10 cellular contexts compared by ENCODE assay signal in the genomic region with DNA sequence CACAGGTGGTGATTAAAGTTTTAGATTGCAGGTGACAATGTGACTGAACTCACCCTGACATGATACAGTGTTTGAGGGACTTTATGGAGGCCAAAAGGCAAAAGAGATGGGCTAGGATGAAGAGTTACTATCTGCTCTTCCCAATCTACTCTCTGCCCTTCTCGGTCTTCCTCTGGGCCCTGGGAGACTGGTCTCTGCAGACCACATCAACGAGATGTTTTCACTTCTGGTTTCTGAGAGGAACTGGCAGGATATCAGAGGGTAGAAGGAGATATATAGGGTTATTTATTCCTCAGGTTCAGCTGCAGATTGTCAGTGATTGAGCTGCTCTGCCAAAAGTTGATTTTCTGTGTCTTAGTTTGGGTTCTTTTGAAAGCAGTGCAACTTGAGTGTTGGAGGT.
DNase-seq lines count a peak whose midpoint lies in the region; ATAC-seq lines count a peak whose summit lies in the region.
"Had no signal": no experiment of that assay in that cellular context is flagged by ENCODE, and none has a peak within 500 bp of the region (broad histone marks: within the 10 kb centered on the region; RNA-seq: fewer than 3 reads in every experiment).

No MANE protein-coding gene starts in this region.

- no peak for DNase-seq in activated naive CD8-positive, alpha-beta T cell treated with anti-CD3 and anti-CD28 coated beads, Interleukin-2, amount 50 U/mL, for 24 hours
- DNase-seq in NOMO-1 (lab: John Stamatoyannopoulos, UW; ENCODE audit: unreplicated experiment in 2 of 2) (peak; percentile 56 to 84), amniotic stem cell (lab: John Stamatoyannopoulos, UW) (no peak)
- no peak for DNase-seq in stimulated activated naive B cell treated with anti-CD40 and anti-IgM and Interleukin-4, amounts not matched to agents 10 μg/mL and 1 μg/mL and 100 μg/mL, for 72 hours
- no peak for DNase-seq in stimulated activated effector memory CD8-positive, alpha-beta T cell treated with anti-CD3 and anti-CD28 coated beads, Interleukin-12 subunit alpha, Interleukin-12 subunit beta, amount 100 ng/mL, for 72 hours (ENCODE audit: low spot score in 2 of 2)
- DNase-seq: erythroblast had no signal

- H3K27ac Mint-ChIP-seq in activated naive CD8-positive, alpha-beta T cell = peak overlapping the region; percentile 41
- no peak overlapping the region for H3K27ac Mint-ChIP-seq in activated naive CD8-positive, alpha-beta T cell treated with anti-CD3 and anti-CD28 coated beads, Interleukin-2, amount 50 U/mL, for 24 hours
- H3K27ac Mint-ChIP-seq in stimulated activated naive B cell treated with anti-CD40 and anti-IgM and Interleukin-4, amounts not matched to agents 10 μg/mL and 1 μg/mL and 100 μg/mL, for 72 hours = peak overlapping the region; percentile 27
- no peak overlapping the region for H3K27ac Mint-ChIP-seq in stimulated activated effector memory CD8-positive, alpha-beta T cell treated with anti-CD3 and anti-CD28 coated beads, Interleukin-12 subunit alpha, Interleukin-12 subunit beta, amount 100 ng/mL, for 72 hours

- H3K4me1 Mint-ChIP-seq in activated naive CD8-positive, alpha-beta T cell (ENCODE audit: low read depth) = peaks cover 61% of the 10 kb centered on the region
- H3K4me1 Mint-ChIP-seq in activated naive CD8-positive, alpha-beta T cell treated with anti-CD3 and anti-CD28 coated beads, Interleukin-2, amount 50 U/mL, for 24 hours = peaks cover 47% of the 10 kb centered on the region
- H3K4me1 Mint-ChIP-seq in stimulated activated naive B cell treated with anti-CD40 and anti-IgM and Interleukin-4, amounts not matched to agents 10 μg/mL and 1 μg/mL and 100 μg/mL, for 72 hours = peaks cover 50 to 71% of the 10 kb centered on the region in 2 donors
- peaks cover 40% of the 10 kb centered on the region for H3K4me1 Mint-ChIP-seq in stimulated activated effector memory CD8-positive, alpha-beta T cell treated with anti-CD3 and anti-CD28 coated beads, Interleukin-12 subunit alpha, Interleukin-12 subunit beta, amount 100 ng/mL, for 72 hours

- peaks cover 2% of the 10 kb centered on the region for H3K36me3 Mint-ChIP-seq in activated naive CD8-positive, alpha-beta T cell
- peaks cover 1% of the 10 kb centered on the region for H3K36me3 Mint-ChIP-seq in activated naive CD8-positive, alpha-beta T cell treated with anti-CD3 and anti-CD28 coated beads, Interleukin-2, amount 50 U/mL, for 24 hours (ENCODE audit: low read depth)
- H3K36me3 Mint-ChIP-seq in stimulated activated naive B cell treated with anti-CD40 and anti-IgM and Interleukin-4, amounts not matched to agents 10 μg/mL and 1 μg/mL and 100 μg/mL, for 72 hours = no peaks in the 10 kb centered on the region
- no peaks in the 10 kb centered on the region for H3K36me3 Mint-ChIP-seq in stimulated activated effector memory CD8-positive, alpha-beta T cell treated with anti-CD3 and anti-CD28 coated beads, Interleukin-12 subunit alpha, Interleukin-12 subunit beta, amount 100 ng/mL, for 72 hours

- no peak for ATAC-seq in activated naive CD8-positive, alpha-beta T cell treated with anti-CD3 and anti-CD28 coated beads, Interleukin-2, amount 50 U/mL, for 24 hours
- ATAC-seq in HG02852 (IDR thresholded peaks at IDR 0.05; ENCODE audit: unreplicated experiment) = peak; percentile 63
- peak; percentile 96 for ATAC-seq in stimulated activated naive B cell treated with anti-CD40 and anti-IgM and Interleukin-4, amounts not matched to agents 10 μg/mL and 1 μg/mL and 100 μg/mL, for 72 hours (replicated peaks)
- no peak for ATAC-seq in stimulated activated effector memory CD8-positive, alpha-beta T cell treated with anti-CD3 and anti-CD28 coated beads, Interleukin-12 subunit alpha, Interleukin-12 subunit beta, amount 100 ng/mL, for 72 hours
- ATAC-seq in HG02798 (IDR thresholded peaks at IDR 0.05; ENCODE audit: poor library complexity, unreplicated experiment) = no peak
- ATAC-seq: left lobe of liver had no signal

- H3K4me3 Mint-ChIP-seq in activated naive CD8-positive, alpha-beta T cell = peak overlapping the region; percentile 62
- H3K4me3 Mint-ChIP-seq in activated naive CD8-positive, alpha-beta T cell treated with anti-CD3 and anti-CD28 coated beads, Interleukin-2, amount 50 U/mL, for 24 hours = no peak overlapping the region
- peak overlapping the region; percentile 25 to 45 for H3K4me3 Mint-ChIP-seq in stimulated activated naive B cell treated with anti-CD40 and anti-IgM and Interleukin-4, amounts not matched to agents 10 μg/mL and 1 μg/mL and 100 μg/mL, for 72 hours
- no peak overlapping the region for H3K4me3 Mint-ChIP-seq in stimulated activated effector memory CD8-positive, alpha-beta T cell treated with anti-CD3 and anti-CD28 coated beads, Interleukin-12 subunit alpha, Interleukin-12 subunit beta, amount 100 ng/mL, for 72 hours

- no peaks in the 10 kb centered on the region for H3K27me3 Mint-ChIP-seq in activated naive CD8-positive, alpha-beta T cell
- H3K27me3 Mint-ChIP-seq in activated naive CD8-positive, alpha-beta T cell treated with anti-CD3 and anti-CD28 coated beads, Interleukin-2, amount 50 U/mL, for 24 hours = no peaks in the 10 kb centered on the region
- no peaks in the 10 kb centered on the region for H3K27me3 Mint-ChIP-seq in stimulated activated naive B cell treated with anti-CD40 and anti-IgM and Interleukin-4, amounts not matched to agents 10 μg/mL and 1 μg/mL and 100 μg/mL, for 72 hours

- H3K9me3 Mint-ChIP-seq in activated naive CD8-positive, alpha-beta T cell (ENCODE audit: low read depth) = peaks cover 5% of the 10 kb centered on the region
- peaks cover 6% of the 10 kb centered on the region for H3K9me3 Mint-ChIP-seq in activated naive CD8-positive, alpha-beta T cell treated with anti-CD3 and anti-CD28 coated beads, Interleukin-2, amount 50 U/mL, for 24 hours
- H3K9me3 Mint-ChIP-seq in stimulated activated naive B cell treated with anti-CD40 and anti-IgM and Interleukin-4, amounts not matched to agents 10 μg/mL and 1 μg/mL and 100 μg/mL, for 72 hours = peaks cover 0 to 1% of the 10 kb centered on the region in 2 donors
- H3K9me3 Mint-ChIP-seq in stimulated activated effector memory CD8-positive, alpha-beta T cell treated with anti-CD3 and anti-CD28 coated beads, Interleukin-12 subunit alpha, Interleukin-12 subunit beta, amount 100 ng/mL, for 72 hours = no peaks in the 10 kb centered on the region

Comparison
In these comparisons a context has a peak if more than half of its experiments do, and no peak if none do; other contexts are left out.
1. H3K27ac Mint-ChIP-seq: peak in activated naive CD8-positive, alpha-beta T cell (single experiment) and stimulated activated naive B cell treated with anti-CD40 and anti-IgM and Interleukin-4, amounts not matched to agents 10 μg/mL and 1 μg/mL and 100 μg/mL, for 72 hours (single experiment); none in activated naive CD8-positive, alpha-beta T cell treated with anti-CD3 and anti-CD28 coated beads, Interleukin-2, amount 50 U/mL, for 24 hours (single experiment) and stimulated activated effector memory CD8-positive, alpha-beta T cell treated with anti-CD3 and anti-CD28 coated beads, Interleukin-12 subunit alpha, Interleukin-12 subunit beta, amount 100 ng/mL, for 72 hours (single experiment).
2. H3K4me3 Mint-ChIP-seq: peak in activated naive CD8-positive, alpha-beta T cell (single experiment) and stimulated activated naive B cell treated with anti-CD40 and anti-IgM and Interleukin-4, amounts not matched to agents 10 μg/mL and 1 μg/mL and 100 μg/mL, for 72 hours (2 of 2); none in activated naive CD8-positive, alpha-beta T cell treated with anti-CD3 and anti-CD28 coated beads, Interleukin-2, amount 50 U/mL, for 24 hours (single experiment) and stimulated activated effector memory CD8-positive, alpha-beta T cell treated with anti-CD3 and anti-CD28 coated beads, Interleukin-12 subunit alpha, Interleukin-12 subunit beta, amount 100 ng/mL, for 72 hours (single experiment).
3. ATAC-seq: peak in HG02852 (single experiment) and stimulated activated naive B cell treated with anti-CD40 and anti-IgM and Interleukin-4, amounts not matched to agents 10 μg/mL and 1 μg/mL and 100 μg/mL, for 72 hours (2 of 2); none in activated naive CD8-positive, alpha-beta T cell treated with anti-CD3 and anti-CD28 coated beads, Interleukin-2, amount 50 U/mL, for 24 hours (single experiment), stimulated activated effector memory CD8-positive, alpha-beta T cell treated with anti-CD3 and anti-CD28 coated beads, Interleukin-12 subunit alpha, Interleukin-12 subunit beta, amount 100 ng/mL, for 72 hours (single experiment) and HG02798 (single experiment).
4. DNase-seq: peak in NOMO-1 (2 of 2); none in activated naive CD8-positive, alpha-beta T cell treated with anti-CD3 and anti-CD28 coated beads, Interleukin-2, amount 50 U/mL, for 24 hours (single experiment), stimulated activated naive B cell treated with anti-CD40 and anti-IgM and Interleukin-4, amounts not matched to agents 10 μg/mL and 1 μg/mL and 100 μg/mL, for 72 hours (single experiment), amniotic stem cell (single experiment) and stimulated activated effector memory CD8-positive, alpha-beta T cell treated with anti-CD3 and anti-CD28 coated beads, Interleukin-12 subunit alpha, Interleukin-12 subunit beta, amount 100 ng/mL, for 72 hours (0 of 2).